In the genomic region with DNA sequence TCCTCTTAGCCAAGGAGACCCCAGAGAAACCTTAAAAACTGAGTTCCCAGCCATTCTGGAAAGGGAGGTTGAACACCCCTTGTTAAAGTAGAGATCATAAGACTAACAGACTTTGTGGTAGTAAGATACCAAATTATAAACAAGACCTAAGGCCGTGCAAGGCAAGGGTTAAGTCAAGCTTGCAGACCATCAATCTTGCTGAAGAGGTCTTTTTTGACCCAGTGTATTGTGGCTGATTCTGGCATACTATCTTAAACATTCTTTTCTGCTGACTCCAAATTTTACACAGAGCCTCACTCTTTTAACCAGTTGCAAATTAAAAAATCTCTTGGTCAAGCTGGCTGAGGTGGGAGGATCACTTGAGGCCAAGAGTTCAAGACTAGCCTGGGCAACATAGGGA, we compare ENCODE assay signal across 9 cellular contexts. TPM values are rescaled to one million over a fixed set of nuclear protein-coding genes. Genes with fewer than 3 reads are reported as not detected.
DNase-seq lines count a peak whose midpoint lies in the region; ATAC-seq and TF ChIP-seq lines count a peak whose summit lies in the region.
"Had no signal": no experiment of that assay in that cellular context is flagged by ENCODE, and none has a peak within 500 bp of the region (broad histone marks: within the 10 kb centered on the region; RNA-seq: fewer than 3 reads in every experiment).

No MANE protein-coding gene starts in this region.

- H3K36me3 Mint-ChIP-seq in CD14-positive monocyte (peaks cover 13 to 18% of the 10 kb centered on the region in 2 donors), IgD-negative memory B cell (peaks cover 4% of the 10 kb centered on the region), naive B cell (peaks cover 0 to 8% of the 10 kb centered on the region in 2 donors)

- H3K4me3 ChIP-seq in astrocyte of the spinal cord (ENCODE audit: low read depth, low read length), result no peak overlapping the region

- TF ChIP-seq CTCF in CD14-positive monocyte (IDR thresholded peaks at IDR 0.05), result no peak
- TF ChIP-seq CTCF in astrocyte of the spinal cord (IDR thresholded peaks at IDR 0.05; ENCODE audit: low read depth, low read length), result no peak

- peaks cover 2 to 5% (median 2%) of the 10 kb centered on the region in 3 donors for H3K27me3 Mint-ChIP-seq in CD14-positive monocyte (ENCODE audit: low read depth in 3 of 3)
- H3K27me3 Mint-ChIP-seq in IgD-negative memory B cell, result no peaks in the 10 kb centered on the region
- H3K27me3 Mint-ChIP-seq in naive B cell, result peaks cover 0 to 17% (median 11%) of the 10 kb centered on the region in 3 donors

- peak overlapping the region; percentile 98 to 99 (median 99) for H3K27ac Mint-ChIP-seq in CD14-positive monocyte
- peak overlapping the region; percentile 83 to 88 (median 86) for H3K27ac Mint-ChIP-seq in IgD-negative memory B cell
- H3K27ac Mint-ChIP-seq in naive B cell, result peak overlapping the region; percentile 51 to 100 (median 100)

- in situ Hi-C loops in astrocyte of the spinal cord (cut with HindIII; ENCODE audit: low sequenced_read_pairs), result no loop called here

- H3K9me3 Mint-ChIP-seq in CD14-positive monocyte (peaks cover 0 to 2% (median 0%) of the 10 kb centered on the region in 7 donors), IgD-negative memory B cell (no peaks in the 10 kb centered on the region), naive B cell (no peaks in the 10 kb centered on the region)

- peaks cover 42% of the 10 kb centered on the region for H3K4me1 Mint-ChIP-seq in CD14-positive monocyte
- H3K4me1 Mint-ChIP-seq in IgD-negative memory B cell, result peaks cover 15 to 26% (median 19%) of the 10 kb centered on the region in 3 donors
- peaks cover 20 to 44% (median 29%) of the 10 kb centered on the region in 3 donors for H3K4me1 Mint-ChIP-seq in naive B cell

- DNase-seq in CD14-positive monocyte (ENCODE audit: low spot score), result no peak
- peak; percentile 6 for DNase-seq in astrocyte of the spinal cord (ENCODE audit: low read depth, low spot score)
- DNase-seq in naive B cell, result no peak
- no peak for DNase-seq in UCSD-AML1 (lab: John Stamatoyannopoulos, UW; ENCODE audit: unreplicated experiment)
- DNase-seq in RKO (ENCODE audit: low spot score), result no peak
- DNase-seq: NCI-H1105 treated with DMSO at 0.1 percent for 48 hours had no signal

- intact Hi-C loops in CD14-positive monocyte (cut with micrococcal nuclease), result loop anchor here (5.0 to 10.0 kb wide), 4 partner anchors 135 to 538 kb away; a partner anchor contains a TSS

- ATAC-seq in naive B cell (ENCODE audit: low read depth in 2 of 2), result no peak
- no peak for ATAC-seq in GM19467 (IDR thresholded peaks at IDR 0.05; ENCODE audit: unreplicated experiment)
- no peak for ATAC-seq in GM18867 (IDR thresholded peaks at IDR 0.05; ENCODE audit: unreplicated experiment)

- H3K4me3 Mint-ChIP-seq in CD14-positive monocyte (peak overlapping the region; percentile 37 to 46), IgD-negative memory B cell (peak overlapping the region; percentile 67 to 99 (median 88)), naive B cell (peak overlapping the region; percentile 42 to 99 (median 98))

RNA-seq across cellular contexts. Expression of a gene that starts 1.2 kb away (rescaled TPM):
- polyA plus RNA-seq in CD14-positive monocyte (10 to 100 TPM; 32.7 to 38.4 TPM), IgD-negative memory B cell (50.5 TPM), naive B cell (ENCODE audit: low read depth in 6 of 6) (10 to 100 TPM; 26.5 to 49.9 (median 40.6) TPM)

RNA-seq across cellular contexts. Expression of a gene that starts 23.9 kb away (rescaled TPM):
- polyA plus RNA-seq in CD14-positive monocyte, result not detected
- not detected for polyA plus RNA-seq in IgD-negative memory B cell
- not detected for polyA plus RNA-seq in naive B cell (ENCODE audit: low read depth in 6 of 6)

RNA-seq across cellular contexts. Expression of a gene that starts 44.9 kb away (rescaled TPM):
- polyA plus RNA-seq in CD14-positive monocyte, result not detected
- polyA plus RNA-seq in IgD-negative memory B cell, result not detected
- polyA plus RNA-seq in naive B cell (ENCODE audit: low read depth in 6 of 6), result not detected

Comparison
In these comparisons a context has a peak if more than half of its experiments do, and no peak if none do; other contexts are left out.
1. H3K4me3 Mint-ChIP-seq: peak in every context shown above with its lines; median percentile 98 in naive B cell; 88 in IgD-negative memory B cell; 42 in CD14-positive monocyte.